Comparison of ENCODE assay signal across 37 cellular contexts in genomic region chr7:116153050-116153449, GRCh38. TPM values are rescaled to one million over a fixed set of nuclear protein-coding genes. Genes with fewer than 3 reads are reported as not detected.
DNase-seq lines count a peak whose midpoint lies in the region; ATAC-seq and TF ChIP-seq lines count a peak whose summit lies in the region.
"Had no signal": no experiment of that assay in that cellular context is flagged by ENCODE, and none has a peak within 500 bp of the region (broad histone marks: within the 10 kb centered on the region; RNA-seq: fewer than 3 reads in every experiment).

No MANE protein-coding gene starts in this region.

- no peaks in the 10 kb centered on the region for H3K9me3 Mint-ChIP-seq in H9
- H3K9me3 Mint-ChIP-seq: CD8-positive, alpha-beta T cell; effector memory CD8-positive, alpha-beta T cell had no signal

- no peak overlapping the region for H3K27ac Mint-ChIP-seq in H9
- H3K27ac Mint-ChIP-seq: activated naive CD8-positive, alpha-beta T cell treated with anti-CD3 and anti-CD28 coated beads, Interleukin-2, amount 10 ng/mL, durations not matched to agents 7 days and 5 days; CD8-positive, alpha-beta T cell; effector memory CD8-positive, alpha-beta T cell; T-helper 2 cell treated with Interferon-gamma antibody and Interleukin-4, amounts not matched to agents 5 μg/mL and 100 μg/mL, for 36 hours had no signal

- no peak overlapping the region for H4K5ac ChIP-seq in H9 (ENCODE audit: insufficient read length, low read depth, low read length)

- no peaks in the 10 kb centered on the region for H4K20me1 ChIP-seq in BLaER1 treated with 17β-estradiol and CSF1 and Interleukin-3, amounts not matched to agents 10 nM and 100 nM
- H4K20me1 ChIP-seq in H9 (ENCODE audit: control insufficient read depth, insufficient read depth, insufficient read length) (no peaks in the 10 kb centered on the region), PC-3 (ENCODE audit: low read length) (no peaks in the 10 kb centered on the region)

- H3K23ac ChIP-seq in H9 (ENCODE audit: insufficient read length, low read depth, low read length): no peak overlapping the region

- H2BK12ac ChIP-seq in H9 (ENCODE audit: insufficient read length, low read depth, low read length): no peak overlapping the region

- intact Hi-C loops in PC-3 (cut with micrococcal nuclease): loop anchor here (1.0 kb wide), 1 partner anchor 19 kb away; no protein-coding TSS in a partner anchor

- H3K9me3 ChIP-seq in BLaER1 treated with 17β-estradiol and CSF1 and Interleukin-3, amounts not matched to agents 10 nM and 100 nM (replicated peaks in 1 of 11): peaks cover 6 to 11% (median 7%) of the 10 kb centered on the region in 11 experiments; a peak in 18 of 22 replicates
- H3K9me3 ChIP-seq in H9 (ENCODE audit: control insufficient read depth, low read depth, low read length): no peaks in the 10 kb centered on the region
- no peaks in the 10 kb centered on the region for H3K9me3 ChIP-seq in PC-3 (ENCODE audit: low read length)
- H3K9me3 ChIP-seq: ascending aorta, esophagus muscularis mucosa, left lung, Peyer's patch, suprapubic skin, upper lobe of left lung had no signal

- no peak overlapping the region for H3K14ac ChIP-seq in H9 (ENCODE audit: insufficient read depth, low read length)

- H3K4me1 Mint-ChIP-seq in H9: peaks cover 2 to 7% of the 10 kb centered on the region in 2 experiments

- H2BK5ac ChIP-seq in H9 (ENCODE audit: insufficient read length, low read length): peak overlapping the region; percentile 64

- H3K4me2 ChIP-seq in BLaER1 treated with 17β-estradiol and CSF1 and Interleukin-3, amounts not matched to agents 10 nM and 100 nM: peak overlapping the region in 10 of 11 experiments; percentile 6 to 52 (median 31); a peak in 9 of 22 replicates
- no peak overlapping the region for H3K4me2 ChIP-seq in H9 (ENCODE audit: insufficient read depth, insufficient read length, low read length)
- no peak overlapping the region; the same call in 1 of the 2 replicates for H3K4me2 ChIP-seq in PC-3 (ENCODE audit: low read length)

- H3K79me1 ChIP-seq in H9 (ENCODE audit: insufficient read depth, low read depth, low read length, poor library complexity, severe bottlenecking): no peaks in the 10 kb centered on the region

- H3K27me3 ChIP-seq in BLaER1 treated with 17β-estradiol and CSF1 and Interleukin-3, amounts not matched to agents 10 nM and 100 nM: no peaks in the 10 kb centered on the region
- H3K27me3 ChIP-seq in H9 (ENCODE audit: insufficient read depth, low read length): no peaks in the 10 kb centered on the region
- no peaks in the 10 kb centered on the region for H3K27me3 ChIP-seq in PC-3 (ENCODE audit: low read length)
- H3K27me3 ChIP-seq: ascending aorta, cardiac muscle cell, esophagus muscularis mucosa, left lung, Peyer's patch, suprapubic skin, upper lobe of left lung had no signal

- no peak overlapping the region for H3K4me3 Mint-ChIP-seq in H9
- H3K4me3 Mint-ChIP-seq: activated naive CD8-positive, alpha-beta T cell treated with anti-CD3 and anti-CD28 coated beads, Interleukin-2, amount 10 ng/mL, durations not matched to agents 7 days and 5 days; CD8-positive, alpha-beta T cell; effector memory CD8-positive, alpha-beta T cell; T-helper 2 cell treated with Interferon-gamma antibody and Interleukin-4, amounts not matched to agents 5 μg/mL and 100 μg/mL, for 36 hours had no signal

- no peaks in the 10 kb centered on the region for H3K9me2 ChIP-seq in PC-3 (replicated peaks; ENCODE audit: low read length)

- TF ChIP-seq CTCF in H9 (conservative IDR thresholded peaks at IDR 0.05) (no peak), PC-3 (conservative IDR thresholded peaks at IDR 0.05; ENCODE audit: low read depth, low read length) (no peak)

- no peaks in the 10 kb centered on the region for H3K36me3 Mint-ChIP-seq in H9 (ENCODE audit: insufficient read depth in 1 of 3, low read depth in 3 of 3)
- H3K36me3 Mint-ChIP-seq: CD8-positive, alpha-beta T cell had no signal

- H3K36me3 ChIP-seq in BLaER1 treated with 17β-estradiol and CSF1 and Interleukin-3, amounts not matched to agents 10 nM and 100 nM: no peaks in the 10 kb centered on the region
- no peaks in the 10 kb centered on the region for H3K36me3 ChIP-seq in PC-3 (ENCODE audit: low read depth, low read length)
- H3K36me3 ChIP-seq: ascending aorta, cardiac muscle cell, esophagus muscularis mucosa, left lung, Peyer's patch, suprapubic skin, upper lobe of left lung, WERI-Rb-1 had no signal

- no peak overlapping the region for H3K4me3 ChIP-seq in BLaER1 treated with 17β-estradiol and CSF1 and Interleukin-3, amounts not matched to agents 10 nM and 100 nM
- no peak overlapping the region for H3K4me3 ChIP-seq in PC-3 (ENCODE audit: low read length)
- H3K4me3 ChIP-seq: ascending aorta, cardiac muscle cell, coronary artery, esophagus muscularis mucosa, left lung, skin epidermis, suprapubic skin, upper lobe of left lung had no signal

- peaks cover 6% of the 10 kb centered on the region for H3F3A ChIP-seq in PC-3 (ENCODE audit: low read length, unreplicated experiment)

- no peak overlapping the region for H2BK15ac ChIP-seq in H9 (ENCODE audit: low read depth, low read length)

- DNase-seq in H9 (no peak), PC-3 (no peak), dermis blood vessel endothelial cell (peak; percentile 52), NCI-H1105 treated with DMSO at 0.1 percent for 48 hours (lab: John Stamatoyannopoulos, UW) (no peak)
- no peak for DNase-seq in activated CD4-positive, CD25-positive, alpha-beta regulatory T cell (lab: John Stamatoyannopoulos, UW)
- DNase-seq in activated T-cell treated with anti-CD3 and anti-CD28 coated beads, Interleukin-2, amount 50 U/mL, for 1 hour: no peak
- DNase-seq: activated CD4-positive, alpha-beta T cell treated with anti-CD3 and anti-CD28 coated beads, Interleukin-2, amount 50 U/mL, for 1 hour; activated gamma-delta T cell treated with Interleukin-2 at 50 U/mL for 16 hours; activated naive CD8-positive, alpha-beta T cell treated with anti-CD3 and anti-CD28 coated beads, Interleukin-2, amount 10 ng/mL, durations not matched to agents 7 days and 5 days; activated T-cell treated with anti-CD3 and anti-CD28 coated beads, Interleukin-2, amount 50 U/mL, for 48 hours; CD8-positive, alpha-beta T cell; effector memory CD8-positive, alpha-beta T cell; foreskin fibroblast; islet precursor cell; KBM-7; left lung; mesenchymal stem cell; NCI-H1436; NCI-H2081 treated with DMSO at 0.1 percent for 48 hours; NCI-H226; NCI-H526 treated with DMSO at 0.1 percent for 48 hours; Peyer's patch; retina; SIG-M5; stimulated activated naive CD4-positive, alpha-beta T cell treated with Interleukin-2 at 50 U/mL for 16 hours; upper lobe of left lung; WERI-Rb-1 had no signal

- H3K18ac ChIP-seq in H9 (ENCODE audit: insufficient read length, low read depth, low read length): no peak overlapping the region

- no peak overlapping the region for H2BK120ac ChIP-seq in H9 (ENCODE audit: low read depth, low read length, poor library complexity, severe bottlenecking)

- no peak overlapping the region for H3K56ac ChIP-seq in H9 (ENCODE audit: insufficient read length, low read depth, low read length)

- H3K27ac ChIP-seq in BLaER1 treated with 17β-estradiol and CSF1 and Interleukin-3, amounts not matched to agents 10 nM and 100 nM: no peak overlapping the region
- H3K27ac ChIP-seq in H9 (ENCODE audit: insufficient read length, low read depth, low read length) (no peak overlapping the region), PC-3 (ENCODE audit: low read length) (no peak overlapping the region)
- H3K27ac ChIP-seq: ascending aorta, cardiac muscle cell, coronary artery, esophagus muscularis mucosa, left lung, parathyroid adenoma, skin epidermis, suprapubic skin, upper lobe of left lung, WERI-Rb-1 had no signal

- POLR2A ChIA-PET in PC-3 (lab: Charles Lee; ENCODE audit: unreplicated experiment): no interaction called here

- H4K91ac ChIP-seq in H9 (ENCODE audit: insufficient read length, low read depth, low read length): no peak overlapping the region

- CTCF ChIA-PET in PC-3 (lab: Charles Lee): no interaction called here

- no peak overlapping the region for H2AK5ac ChIP-seq in H9 (ENCODE audit: insufficient read length, low read length)

- 0 out of 2 replicates have a peak, but pooled peaks have one; percentile 16 for ATAC-seq in PC-3
- no peak for ATAC-seq in HG02759 (IDR thresholded peaks at IDR 0.05; ENCODE audit: unreplicated experiment)
- ATAC-seq: CD8-positive, alpha-beta T cell; effector memory CD8-positive, alpha-beta T cell; left lung had no signal

- no peak overlapping the region for H4K8ac ChIP-seq in H9 (replicated peaks; ENCODE audit: insufficient read length, low read depth, low read length)

- H3K79me2 ChIP-seq in H9 (ENCODE audit: insufficient read depth, low read length): no peaks in the 10 kb centered on the region
- no peaks in the 10 kb centered on the region for H3K79me2 ChIP-seq in PC-3 (ENCODE audit: low read length)
- H3K79me2 ChIP-seq: parathyroid adenoma had no signal

- no peak overlapping the region for H3K4ac ChIP-seq in H9 (ENCODE audit: low read depth, low read length)

- H3T11ph ChIP-seq in H9 (ENCODE audit: low read length): no peak overlapping the region

- WGBS in H9 (ENCODE audit: extremely low coverage, insufficient read length, low lambda C conversion rate): no CpG with 5 or more reads among the region's 9 CpGs

- H2BK20ac ChIP-seq in H9 (ENCODE audit: low read depth, low read length, poor library complexity, severe bottlenecking): no peak overlapping the region

- peaks cover 13 to 36% (median 25%) of the 10 kb centered on the region in 10 experiments for H3K4me1 ChIP-seq in BLaER1 treated with 17β-estradiol and CSF1 and Interleukin-3, amounts not matched to agents 10 nM and 100 nM
- H3K4me1 ChIP-seq in H9 (ENCODE audit: insufficient read depth, low read length): no peaks in the 10 kb centered on the region
- H3K4me1 ChIP-seq in PC-3 (ENCODE audit: insufficient read depth, low read length): peaks cover 36% of the 10 kb centered on the region
- H3K4me1 ChIP-seq: ascending aorta, esophagus muscularis mucosa, left lung, parathyroid adenoma, Peyer's patch, suprapubic skin, upper lobe of left lung had no signal

- H2AFZ ChIP-seq in H9 (ENCODE audit: low read length) (no peak overlapping the region), PC-3 (ENCODE audit: low read length) (no peak overlapping the region; the same call in 1 of the 2 replicates)
- H2AFZ ChIP-seq: parathyroid adenoma had no signal

- no peaks in the 10 kb centered on the region for H3K27me3 Mint-ChIP-seq in H9 (ENCODE audit: low read depth)

- BruUV-seq in PC-3 (replicated peaks; lab: Mats Ljungman, UMichigan): no TSS peak

- no peaks in the 10 kb centered on the region for H3K23me2 ChIP-seq in H9 (ENCODE audit: insufficient read length, low read depth, low read length, poor library complexity, severe bottlenecking)

- H3K9ac ChIP-seq in BLaER1 treated with 17β-estradiol and CSF1 and Interleukin-3, amounts not matched to agents 10 nM and 100 nM: no peak overlapping the region
- H3K9ac ChIP-seq in H9 (ENCODE audit: extremely low read depth, insufficient read length, low read length) (no peak overlapping the region), PC-3 (ENCODE audit: low read length) (no peak overlapping the region)
- H3K9ac ChIP-seq: parathyroid adenoma had no signal

RNA-seq across cellular contexts. Expression of gene TES, which starts 57.3 kb away (rescaled TPM):
- total RNA-seq in H9 (2021) (28.2 and 30.9 TPM in 2 replicates), PC-3 (2014; rRNA removed) (120 and 128 TPM in 2 replicates), dermis blood vessel endothelial cell (106 and 116 TPM in 2 replicates)

Comparison
In these comparisons a context has a peak if more than half of its experiments do, and no peak if none do; other contexts are left out.
1. H3K4me2 ChIP-seq: peak in BLaER1 treated with 17β-estradiol and CSF1 and Interleukin-3, amounts not matched to agents 10 nM and 100 nM (10 of 11); none in H9 (single experiment) and PC-3 (single experiment).